Comparison of ENCODE assay signal across 22 cellular contexts in genomic region chr3:112393360-112393728, GRCh38.
"Had no signal": no experiment of that assay in that cellular context is flagged by ENCODE, and none has a peak within 500 bp of the region (broad histone marks: within the 10 kb centered on the region; RNA-seq: fewer than 3 reads in every experiment).

No MANE protein-coding gene starts in this region.

- DNase-seq: activated CD4-positive, alpha-beta T cell treated with anti-CD3 and anti-CD28 coated beads for 4 hours; activated CD8-positive, alpha-beta T cell treated with anti-CD3 and anti-CD28 coated beads, Interleukin-2, amount 10 ng/mL, durations not matched to agents 7 days and 5 days; activated naive CD4-positive, alpha-beta T cell; activated T-cell treated with anti-CD3 and anti-CD28 coated beads, Interleukin-2, amount 50 U/mL, for 1 hour; anterior cingulate cortex; body of pancreas; effector CD8-positive, alpha-beta T cell; foreskin melanocyte; glutamatergic neuron; left lung; naive thymus-derived CD4-positive, alpha-beta T cell; spleen; stimulated activated CD4-positive, alpha-beta T cell treated with anti-CD3 and anti-CD28 coated beads, Interleukin-4, amount 100 ng/mL, for 1 hour; stimulated activated naive CD4-positive, alpha-beta T cell; T-helper 9 cell had no signal

- H3K36me3 ChIP-seq: cardiac muscle cell, left lung, spleen, suprapubic skin, vagina had no signal

- H3K27me3 ChIP-seq: body of pancreas, cardiac muscle cell, hepatocyte, left lung, spleen, suprapubic skin, vagina had no signal

- H3K9me3 ChIP-seq: body of pancreas, suprapubic skin, vagina had no signal

- H3K79me2 ChIP-seq: hepatocyte had no signal

- H3K4me3 Mint-ChIP-seq: activated CD8-positive, alpha-beta T cell treated with anti-CD3 and anti-CD28 coated beads, Interleukin-2, amount 10 ng/mL, durations not matched to agents 7 days and 5 days; dendritic cell treated with granulocyte-macrophage colony-stimulating factor and Interleukin-4, amounts not matched to agents 40 ng/mL and 50 ng/mL, for 4 days; naive thymus-derived CD4-positive, alpha-beta T cell; WTC11 had no signal

- H3K4me3 ChIP-seq: body of pancreas, cardiac muscle cell, hepatocyte, left lung, lung, spleen, suprapubic skin, vagina had no signal

- H3K4me1 ChIP-seq: body of pancreas had no signal

- H2AFZ ChIP-seq: hepatocyte had no signal

- ATAC-seq: activated CD8-positive, alpha-beta T cell treated with anti-CD3 and anti-CD28 coated beads, Interleukin-2, amount 10 ng/mL, durations not matched to agents 7 days and 5 days; body of pancreas; left lung; naive thymus-derived CD4-positive, alpha-beta T cell; WTC11 had no signal

- H3K27ac Mint-ChIP-seq: activated CD8-positive, alpha-beta T cell treated with anti-CD3 and anti-CD28 coated beads, Interleukin-2, amount 10 ng/mL, durations not matched to agents 7 days and 5 days; dendritic cell treated with granulocyte-macrophage colony-stimulating factor and Interleukin-4, amounts not matched to agents 40 ng/mL and 50 ng/mL, for 4 days; naive thymus-derived CD4-positive, alpha-beta T cell; WTC11 had no signal

- H3K27ac ChIP-seq: body of pancreas, cardiac muscle cell, hepatocyte, left lung, spleen, suprapubic skin, vagina had no signal

- H3K27me3 Mint-ChIP-seq: dendritic cell treated with granulocyte-macrophage colony-stimulating factor and Interleukin-4, amounts not matched to agents 40 ng/mL and 50 ng/mL, for 4 days; naive thymus-derived CD4-positive, alpha-beta T cell had no signal
